In the genomic region with DNA sequence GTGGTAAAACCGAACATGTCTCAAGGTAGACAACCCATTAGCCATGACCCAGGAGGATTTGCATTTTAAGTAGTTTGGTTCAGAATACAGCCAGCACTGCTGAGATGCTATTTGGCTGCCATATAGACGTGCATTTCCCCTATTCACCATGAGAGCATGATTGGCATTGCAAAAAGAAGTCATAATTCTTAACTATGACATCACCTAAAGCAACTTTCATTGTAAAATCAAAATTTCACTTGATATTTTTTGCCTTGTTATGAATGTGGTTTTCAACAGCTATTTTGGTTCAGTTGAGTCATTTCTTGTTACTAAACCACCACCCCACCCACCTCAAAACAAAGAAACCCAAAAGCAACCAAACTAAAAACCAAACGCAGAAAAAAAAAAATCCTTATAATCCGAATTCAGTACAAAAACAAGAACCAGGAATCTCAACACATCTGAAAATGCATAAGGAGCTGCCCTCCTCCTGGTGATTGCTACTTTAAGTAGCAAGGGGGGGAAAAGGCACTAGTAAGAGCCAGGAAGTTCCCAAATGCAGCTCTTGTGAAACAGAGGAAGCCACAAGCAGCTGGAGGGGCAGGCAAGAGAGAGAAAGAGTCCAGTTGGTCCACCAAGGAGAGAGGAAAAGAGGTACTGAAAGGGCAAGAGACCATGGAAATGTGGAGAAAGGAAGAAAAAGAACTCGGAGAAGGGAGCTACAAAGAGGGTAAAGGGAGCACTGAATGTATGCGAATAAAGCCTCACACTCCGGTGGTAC, we compare ENCODE assay signal across 11 cellular contexts. TPM values are rescaled to one million over a fixed set of nuclear protein-coding genes. Genes with fewer than 3 reads are reported as not detected.
DNase-seq lines count a peak whose midpoint lies in the region; ATAC-seq, FAIRE-seq and TF ChIP-seq lines count a peak whose summit lies in the region.
"Had no signal": no experiment of that assay in that cellular context is flagged by ENCODE, and none has a peak within 500 bp of the region (broad histone marks: within the 10 kb centered on the region; RNA-seq: fewer than 3 reads in every experiment).

No MANE protein-coding gene starts in this region.

- no peak for ATAC-seq in HG02840 (IDR thresholded peaks at IDR 0.05; ENCODE audit: low FRiP score, unreplicated experiment)

- BruUV-seq in MCF 10A (replicated peaks; lab: Mats Ljungman, UMichigan) (no TSS peak), mammary epithelial cell (replicated peaks; lab: Mats Ljungman, UMichigan) (no TSS peak)

- no peak overlapping the region for H3K4me2 ChIP-seq in mammary epithelial cell (ENCODE audit: insufficient read depth, low read depth, low read length)

- dilution Hi-C loops in mammary epithelial cell (cut with HindIII; ENCODE audit: low sequenced_read_pairs), result no loop called here

- in situ Hi-C loops in mammary epithelial cell (cut with MboI; ENCODE audit: low sequenced_read_pairs in 2 of 2), result no loop called here

- H3K36me3 ChIP-seq in mammary epithelial cell (ENCODE audit: insufficient read depth, low read length), result no peaks in the 10 kb centered on the region
- H3K36me3 ChIP-seq in kidney (ENCODE audit: control insufficient read depth in 1 of 2, insufficient read depth in 2 of 2, low read length in 2 of 2), result no peaks in the 10 kb centered on the region
- H3K36me3 ChIP-seq in tibial artery, result no peaks in the 10 kb centered on the region

- H3K27ac Mint-ChIP-seq in MCF 10A (ENCODE audit: low read depth, unreplicated experiment), result peak overlapping the region; percentile 3
- H3K27ac Mint-ChIP-seq in activated T-helper 1 cell treated with anti-CD3 and anti-CD28 coated beads, Interleukin-12 subunit alpha, Interleukin-12 subunit beta, Interleukin-2, Interleukin-4 antibody, amounts not matched to agents 30 ng/mL and 10 ng/mL and 1 ng/mL, durations not matched to agents 14 hours and 24 hours and 36 hours, result peak overlapping the region; percentile 63
- H3K27ac Mint-ChIP-seq: activated T-cell treated with anti-CD3 and anti-CD28 coated beads, Interleukin-2, amount 50 U/mL, for 24 hours had no signal

- no peak overlapping the region for H3K9ac ChIP-seq in mammary epithelial cell (ENCODE audit: insufficient read depth, low read length)
- no peak overlapping the region for H3K9ac ChIP-seq in kidney (ENCODE audit: low read length in 2 of 2)

- TF ChIP-seq CTCF in MCF 10A (IDR thresholded peaks at IDR 0.05; ENCODE audit: unreplicated experiment) (no peak), mammary epithelial cell (conservative IDR thresholded peaks at IDR 0.05 in 1 of 2, IDR thresholded peaks at IDR 0.05 in 1 of 2; ENCODE audit: extremely low read depth in 1 of 2, insufficient read depth in 1 of 2, low read depth in 1 of 2, low read length in 2 of 2) (no peak), kidney (IDR thresholded peaks at IDR 0.05; ENCODE audit: borderline replicate concordance, extremely low read depth, insufficient read depth) (no peak), tibial artery (IDR thresholded peaks at IDR 0.05) (no peak)

- CTCF ChIA-PET in MCF 10A (lab: Yijun Ruan, JAX), result interaction anchor here (0.7 kb wide), 4 partner anchors 13 to 250 kb away, joined by 3 to 6 read pairs (median 4); no protein-coding TSS in a partner anchor
- CTCF ChIA-PET in mammary epithelial cell (lab: Charles Lee; ENCODE audit: low non-redundant PET), result no interaction called here

- H3K79me2 ChIP-seq in mammary epithelial cell (ENCODE audit: insufficient read depth, low read length), result no peaks in the 10 kb centered on the region

- H3K4me3 Mint-ChIP-seq in MCF 10A (ENCODE audit: unreplicated experiment), result peak overlapping the region; percentile 50
- H3K4me3 Mint-ChIP-seq in activated T-helper 1 cell treated with anti-CD3 and anti-CD28 coated beads, Interleukin-12 subunit alpha, Interleukin-12 subunit beta, Interleukin-2, Interleukin-4 antibody, amounts not matched to agents 30 ng/mL and 10 ng/mL and 1 ng/mL, durations not matched to agents 14 hours and 24 hours and 36 hours, result peak overlapping the region; percentile 39
- H3K4me3 Mint-ChIP-seq: activated T-cell treated with anti-CD3 and anti-CD28 coated beads, Interleukin-2, amount 50 U/mL, for 24 hours had no signal

- FAIRE-seq in kidney (lab: Jason Lieb, UNC) (no peak), urothelium cell line (lab: Jason Lieb, UNC) (no peak)

- H3K36me3 Mint-ChIP-seq in MCF 10A (ENCODE audit: insufficient read depth, unreplicated experiment), result no peaks in the 10 kb centered on the region
- peaks cover 2% of the 10 kb centered on the region for H3K36me3 Mint-ChIP-seq in activated T-helper 1 cell treated with anti-CD3 and anti-CD28 coated beads, Interleukin-12 subunit alpha, Interleukin-12 subunit beta, Interleukin-2, Interleukin-4 antibody, amounts not matched to agents 30 ng/mL and 10 ng/mL and 1 ng/mL, durations not matched to agents 14 hours and 24 hours and 36 hours (ENCODE audit: low read depth)

- intact Hi-C loops in MCF 10A (cut with micrococcal nuclease), result no loop called here
- intact Hi-C loops in mammary epithelial cell (cut with micrococcal nuclease), result no loop called here
- intact Hi-C loops in activated T-helper 1 cell treated with anti-CD3 and anti-CD28 coated beads, Interleukin-12 subunit alpha, Interleukin-12 subunit beta, Interleukin-2, Interleukin-4 antibody, amounts not matched to agents 30 ng/mL and 10 ng/mL and 1 ng/mL, durations not matched to agents 14 hours and 24 hours and 36 hours (cut with micrococcal nuclease), result no loop called here
- intact Hi-C loops in kidney (cut with DNase I), result no loop called here
- intact Hi-C loops in tibial artery (cut with DNase I; ENCODE audit: low total_unique reads), result no loop called here

- DNase-seq in MCF 10A (ENCODE audit: unreplicated experiment) (peak; percentile 45), mammary epithelial cell (no peak), kidney (no peak), tibial artery (peak in 1 of 2 donors; percentile 29), urothelium cell line (ENCODE audit: low spot score) (no peak)
- no peak for DNase-seq in activated T-helper 1 cell treated with anti-CD3 and anti-CD28 coated beads, Interleukin-12 subunit alpha, Interleukin-12 subunit beta, Interleukin-2, Interleukin-4 antibody, amounts not matched to agents 30 ng/mL and 10 ng/mL and 1 ng/mL, durations not matched to agents 14 hours and 24 hours and 36 hours (ENCODE audit: low spot score)
- no peak for DNase-seq in activated effector memory CD4-positive, alpha-beta T cell treated with anti-CD3 and anti-CD28 coated beads, Interleukin-2, amount 50 U/mL, for 16 hours
- DNase-seq: activated T-cell treated with anti-CD3 and anti-CD28 coated beads, Interleukin-2, amount 50 U/mL, for 24 hours; NCI-H187; SW 1271 had no signal

- whole genome bisulfite sequencing in mammary epithelial cell (ENCODE audit: low coverage, missing lambda C conversion rate), result 48% methylated on average over 7 of the region's 7 CpGs

- H3K9me3 Mint-ChIP-seq in MCF 10A (ENCODE audit: unreplicated experiment), result no peaks in the 10 kb centered on the region
- H3K9me3 Mint-ChIP-seq in activated T-helper 1 cell treated with anti-CD3 and anti-CD28 coated beads, Interleukin-12 subunit alpha, Interleukin-12 subunit beta, Interleukin-2, Interleukin-4 antibody, amounts not matched to agents 30 ng/mL and 10 ng/mL and 1 ng/mL, durations not matched to agents 14 hours and 24 hours and 36 hours, result no peaks in the 10 kb centered on the region
- H3K9me3 Mint-ChIP-seq: activated T-cell treated with anti-CD3 and anti-CD28 coated beads, Interleukin-2, amount 50 U/mL, for 24 hours had no signal

- H3K27ac ChIP-seq in mammary epithelial cell (ENCODE audit: insufficient read depth, low read depth, low read length) (no peak overlapping the region), kidney (ENCODE audit: low read depth in 2 of 2, low read length in 2 of 2) (no peak overlapping the region), tibial artery (no peak overlapping the region)

- no peak overlapping the region for H2AFZ ChIP-seq in mammary epithelial cell (ENCODE audit: low read depth, low read length)

- H3K9me3 ChIP-seq in mammary epithelial cell (replicated peaks; ENCODE audit: insufficient read depth, low read length) (peaks cover 2% of the 10 kb centered on the region), kidney (ENCODE audit: control insufficient read depth in 1 of 2, low read length in 2 of 2) (no peaks in the 10 kb centered on the region), tibial artery (no peaks in the 10 kb centered on the region)

- H3K4me1 ChIP-seq in mammary epithelial cell (ENCODE audit: insufficient read depth, low read length) (no peaks in the 10 kb centered on the region), kidney (ENCODE audit: control insufficient read depth in 1 of 2, insufficient read depth in 1 of 2, low read depth in 1 of 2, low read length in 2 of 2) (no peaks in the 10 kb centered on the region), tibial artery (peaks cover 0 to 19% (median 0%) of the 10 kb centered on the region in 4 donors)

- peaks cover 14% of the 10 kb centered on the region for H3K4me1 Mint-ChIP-seq in MCF 10A (ENCODE audit: insufficient read depth, unreplicated experiment)
- H3K4me1 Mint-ChIP-seq in activated T-helper 1 cell treated with anti-CD3 and anti-CD28 coated beads, Interleukin-12 subunit alpha, Interleukin-12 subunit beta, Interleukin-2, Interleukin-4 antibody, amounts not matched to agents 30 ng/mL and 10 ng/mL and 1 ng/mL, durations not matched to agents 14 hours and 24 hours and 36 hours (ENCODE audit: low read depth), result peaks cover 5% of the 10 kb centered on the region

- POLR2A ChIA-PET in MCF 10A (lab: Yijun Ruan, JAX), result interaction anchor here (0.7 kb wide), 1 partner anchor 1282 kb away, joined by 3 read pairs; no protein-coding TSS in a partner anchor

- H3K27me3 Mint-ChIP-seq in MCF 10A (ENCODE audit: insufficient read depth, unreplicated experiment), result no peaks in the 10 kb centered on the region
- peaks cover 8% of the 10 kb centered on the region for H3K27me3 Mint-ChIP-seq in activated T-helper 1 cell treated with anti-CD3 and anti-CD28 coated beads, Interleukin-12 subunit alpha, Interleukin-12 subunit beta, Interleukin-2, Interleukin-4 antibody, amounts not matched to agents 30 ng/mL and 10 ng/mL and 1 ng/mL, durations not matched to agents 14 hours and 24 hours and 36 hours (ENCODE audit: insufficient read depth)

- H3K4me3 ChIP-seq in mammary epithelial cell (replicated peaks in 1 of 3; ENCODE audit: insufficient read depth in 1 of 3, low read depth in 2 of 3, low read length in 3 of 3), result no peak overlapping the region
- peak overlapping the region; percentile 7 to 49 for H3K4me3 ChIP-seq in kidney (ENCODE audit: low read length in 2 of 2)
- peak overlapping the region; percentile 46 to 54 for H3K4me3 ChIP-seq in tibial artery

- no peaks in the 10 kb centered on the region for H4K20me1 ChIP-seq in mammary epithelial cell (ENCODE audit: insufficient read depth, low read length)

- peaks cover 2% of the 10 kb centered on the region for H3K27me3 ChIP-seq in mammary epithelial cell (ENCODE audit: insufficient read depth, low read length)
- no peaks in the 10 kb centered on the region for H3K27me3 ChIP-seq in tibial artery

RNA-seq across cellular contexts. Expression of a gene that starts 3.1 kb away (rescaled TPM):
- 0.35 and 0.39 TPM in 2 replicates for total RNA-seq in MCF 10A (2022)
- total RNA-seq in mammary epithelial cell, result not detected
- polyA plus RNA-seq in mammary epithelial cell, result not detected
- not detected for polyA minus RNA-seq in mammary epithelial cell
- not detected in 2 replicates for total RNA-seq in activated T-helper 1 cell treated with anti-CD3 and anti-CD28 coated beads, Interleukin-12 subunit alpha, Interleukin-12 subunit beta, Interleukin-2, Interleukin-4 antibody, amounts not matched to agents 30 ng/mL and 10 ng/mL and 1 ng/mL, durations not matched to agents 14 hours and 24 hours and 36 hours
- 6.0 TPM for total RNA-seq in kidney
- 2.8 TPM for polyA plus RNA-seq in kidney (ENCODE audit: insufficient read depth, low read depth, low replicate concordance)

Comparison
In these comparisons a context has a peak if more than half of its experiments do, and no peak if none do; other contexts are left out.
1. H3K4me3 ChIP-seq: peak in kidney (2 of 2) and tibial artery (2 of 2); none in mammary epithelial cell (0 of 3).